15 cellular contexts compared by ENCODE assay signal in the genomic region with DNA sequence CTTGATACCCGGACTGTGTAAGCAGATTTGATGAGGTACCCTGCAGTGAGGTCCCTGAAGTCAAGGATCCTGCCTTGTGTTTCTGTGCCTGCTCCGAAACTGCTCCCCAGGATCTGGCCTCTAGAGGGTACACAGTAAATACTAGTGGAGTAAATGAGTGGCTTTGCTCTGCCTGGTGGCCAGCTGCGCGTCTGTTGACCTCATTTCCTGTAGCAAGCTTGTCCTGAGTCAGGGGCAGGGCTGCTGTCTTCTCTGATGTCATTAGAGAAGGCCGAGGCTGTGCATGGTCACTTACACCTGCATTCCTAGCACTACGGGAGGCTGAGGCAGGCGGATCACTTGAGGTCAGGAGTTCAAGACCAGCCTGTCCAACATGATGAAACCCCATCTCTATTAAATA.
DNase-seq lines count a peak whose midpoint lies in the region; ATAC-seq and TF ChIP-seq lines count a peak whose summit lies in the region.
"Had no signal": no experiment of that assay in that cellular context is flagged by ENCODE, and none has a peak within 500 bp of the region (broad histone marks: within the 10 kb centered on the region; RNA-seq: fewer than 3 reads in every experiment).

No MANE protein-coding gene starts in this region.

- no peak overlapping the region for H2AK5ac ChIP-seq in H9 (ENCODE audit: insufficient read length, low read length)

- H3K79me2 ChIP-seq in H9 (ENCODE audit: insufficient read depth, low read length), result no peaks in the 10 kb centered on the region

- no peak overlapping the region for H3K9ac ChIP-seq in H9 (ENCODE audit: extremely low read depth, insufficient read length, low read length)

- H3K27ac ChIP-seq in AG04450 (ENCODE audit: low read depth, low read length) (no peak overlapping the region), H9 (ENCODE audit: insufficient read length, low read depth, low read length) (no peak overlapping the region), SJCRH30 (no peak overlapping the region)
- H3K27ac ChIP-seq: prostate gland had no signal

- H3K36me3 Mint-ChIP-seq in H9 (ENCODE audit: insufficient read depth in 1 of 3, low read depth in 3 of 3) (no peaks in the 10 kb centered on the region), progenitor cell of endocrine pancreas (ENCODE audit: insufficient read depth) (no peaks in the 10 kb centered on the region)
- H3K36me3 Mint-ChIP-seq in activated T-helper 17 cell treated with anti-CD3 and anti-CD28 coated beads, Interleukin-2, amount 50 U/mL, for 72 hours (ENCODE audit: low read depth), result no peaks in the 10 kb centered on the region
- H3K36me3 Mint-ChIP-seq: stimulated activated naive B cell treated with anti-CD40 and anti-IgM and Interleukin-4, amounts not matched to agents 10 μg/mL and 1 μg/mL and 100 μg/mL, for 72 hours had no signal

- H3K27me3 Mint-ChIP-seq in H9 (ENCODE audit: low read depth) (peaks cover 1% of the 10 kb centered on the region; the same call in 1 of the 2 replicates), progenitor cell of endocrine pancreas (no peaks in the 10 kb centered on the region)
- H3K27me3 Mint-ChIP-seq in activated T-helper 17 cell treated with anti-CD3 and anti-CD28 coated beads, Interleukin-2, amount 50 U/mL, for 72 hours, result no peaks in the 10 kb centered on the region

- no peak overlapping the region for H3K23ac ChIP-seq in H9 (ENCODE audit: insufficient read length, low read depth, low read length)

- WGBS in H9 (ENCODE audit: extremely low coverage, insufficient read length, low lambda C conversion rate), result no CpG with 5 or more reads among the region's 7 CpGs

- no peaks in the 10 kb centered on the region for H4K20me1 ChIP-seq in H9 (ENCODE audit: control insufficient read depth, insufficient read depth, insufficient read length)

- no peaks in the 10 kb centered on the region for H3K9me3 ChIP-seq in AG04450 (ENCODE audit: control insufficient read depth, insufficient read depth, low read length)
- no peaks in the 10 kb centered on the region for H3K9me3 ChIP-seq in H9 (ENCODE audit: control insufficient read depth, low read depth, low read length)
- no peaks in the 10 kb centered on the region for H3K9me3 ChIP-seq in SJCRH30 (replicated peaks)
- H3K9me3 ChIP-seq: prostate gland had no signal

- no peak overlapping the region for H3K18ac ChIP-seq in H9 (ENCODE audit: insufficient read length, low read depth, low read length)

- no peak overlapping the region for H3T11ph ChIP-seq in H9 (ENCODE audit: low read length)

- no peaks in the 10 kb centered on the region for H3K79me1 ChIP-seq in H9 (ENCODE audit: insufficient read depth, low read depth, low read length, poor library complexity, severe bottlenecking)

- H3K36me3 ChIP-seq in SJCRH30, result no peaks in the 10 kb centered on the region
- H3K36me3 ChIP-seq: prostate gland had no signal

- TF ChIP-seq CTCF in AG04450 (IDR thresholded peaks at IDR 0.05; ENCODE audit: low read depth, low read length) (peak; percentile 23; the same call in 1 of the 2 replicates), H9 (conservative IDR thresholded peaks at IDR 0.05) (no peak; the same call in 2 of the 3 replicates), progenitor cell of endocrine pancreas (IDR thresholded peaks at IDR 0.05; ENCODE audit: unreplicated experiment) (no peak)

- ATAC-seq in activated T-helper 17 cell treated with anti-CD3 and anti-CD28 coated beads, Interleukin-2, amount 50 U/mL, for 72 hours (replicated peaks), result no peak
- ATAC-seq: stimulated activated naive B cell treated with anti-CD40 and anti-IgM and Interleukin-4, amounts not matched to agents 10 μg/mL and 1 μg/mL and 100 μg/mL, for 72 hours had no signal

- H2BK20ac ChIP-seq in H9 (ENCODE audit: low read depth, low read length, poor library complexity, severe bottlenecking), result no peak overlapping the region

- H3K4me1 Mint-ChIP-seq in H9, result peaks cover 0 to 6% of the 10 kb centered on the region in 2 experiments; a peak in 1 of 4 replicates
- no peaks in the 10 kb centered on the region for H3K4me1 Mint-ChIP-seq in activated T-helper 17 cell treated with anti-CD3 and anti-CD28 coated beads, Interleukin-2, amount 50 U/mL, for 72 hours
- peaks cover 6% of the 10 kb centered on the region for H3K4me1 Mint-ChIP-seq in progenitor cell of endocrine pancreas (ENCODE audit: low read depth)
- H3K4me1 Mint-ChIP-seq: stimulated activated naive B cell treated with anti-CD40 and anti-IgM and Interleukin-4, amounts not matched to agents 10 μg/mL and 1 μg/mL and 100 μg/mL, for 72 hours had no signal

- no peak overlapping the region for H2BK120ac ChIP-seq in H9 (ENCODE audit: low read depth, low read length, poor library complexity, severe bottlenecking)

- no peak overlapping the region for H3K14ac ChIP-seq in H9 (ENCODE audit: insufficient read depth, low read length)

- DNase-seq in AG04450 (ENCODE audit: low read depth, low spot score), result no peak
- DNase-seq in H9, result peak; percentile 37
- peak; percentile 64 to 68 for DNase-seq in SJCRH30
- peak; percentile 25 for DNase-seq in hepatic stellate cell (ENCODE audit: low spot score)
- no peak for DNase-seq in mesenteric fat pad (ENCODE audit: low spot score)
- DNase-seq in stimulated activated naive CD4-positive, alpha-beta T cell (lab: John Stamatoyannopoulos, UW), result no peak
- DNase-seq in progenitor cell of endocrine pancreas (ENCODE audit: low spot score, unreplicated experiment), result no peak
- DNase-seq: DMS79 treated with DMSO at 0.1 percent for 48 hours; KG1; NCI-H2029; stimulated activated CD4-positive, alpha-beta T cell treated with anti-CD3 and anti-CD28 coated beads, Interleukin-4, amount 100 ng/mL, for 1 hour; stimulated activated naive B cell treated with anti-CD40 and anti-IgM and Interleukin-4, amounts not matched to agents 10 μg/mL and 1 μg/mL and 100 μg/mL, for 72 hours; SW 1271 had no signal

- H3K23me2 ChIP-seq in H9 (ENCODE audit: insufficient read length, low read depth, low read length, poor library complexity, severe bottlenecking), result no peaks in the 10 kb centered on the region

- H4K8ac ChIP-seq in H9 (replicated peaks; ENCODE audit: insufficient read length, low read depth, low read length), result no peak overlapping the region

- no peak overlapping the region for H3K4me3 ChIP-seq in AG04450 (ENCODE audit: low read depth, low read length)
- no peak overlapping the region for H3K4me3 ChIP-seq in SJCRH30
- H3K4me3 ChIP-seq: prostate gland had no signal

- H3K4me3 Mint-ChIP-seq in H9 (no peak overlapping the region), progenitor cell of endocrine pancreas (ENCODE audit: low read depth) (no peak overlapping the region)
- H3K4me3 Mint-ChIP-seq in activated T-helper 17 cell treated with anti-CD3 and anti-CD28 coated beads, Interleukin-2, amount 50 U/mL, for 72 hours, result no peak overlapping the region
- H3K4me3 Mint-ChIP-seq: stimulated activated naive B cell treated with anti-CD40 and anti-IgM and Interleukin-4, amounts not matched to agents 10 μg/mL and 1 μg/mL and 100 μg/mL, for 72 hours had no signal

- POLR2A ChIA-PET in AG04450 (lab: Yijun Ruan, JAX), result interaction anchor here (0.5 kb wide), 1 partner anchor 169 kb away, joined by 7 read pairs; no protein-coding TSS in a partner anchor

- no peaks in the 10 kb centered on the region for H3K4me1 ChIP-seq in H9 (ENCODE audit: insufficient read depth, low read length)
- peaks cover 4% of the 10 kb centered on the region for H3K4me1 ChIP-seq in SJCRH30
- H3K4me1 ChIP-seq: prostate gland had no signal

- H2BK5ac ChIP-seq in H9 (ENCODE audit: insufficient read length, low read length), result no peak overlapping the region

- no peak overlapping the region for H3K56ac ChIP-seq in H9 (ENCODE audit: insufficient read length, low read depth, low read length)

- H3K27me3 ChIP-seq in AG04450 (ENCODE audit: control insufficient read depth, insufficient read depth, low read length), result no peaks in the 10 kb centered on the region
- H3K27me3 ChIP-seq in H9 (ENCODE audit: insufficient read depth, low read length), result no peaks in the 10 kb centered on the region
- no peaks in the 10 kb centered on the region for H3K27me3 ChIP-seq in SJCRH30

- H2BK15ac ChIP-seq in H9 (ENCODE audit: low read depth, low read length), result no peak overlapping the region

- H4K91ac ChIP-seq in H9 (ENCODE audit: insufficient read length, low read depth, low read length), result no peak overlapping the region

- CTCF ChIA-PET in AG04450 (lab: Charles Lee), result no interaction called here

- H3K9me3 Mint-ChIP-seq in H9 (no peaks in the 10 kb centered on the region), progenitor cell of endocrine pancreas (ENCODE audit: low read depth) (no peaks in the 10 kb centered on the region)
- H3K9me3 Mint-ChIP-seq in activated T-helper 17 cell treated with anti-CD3 and anti-CD28 coated beads, Interleukin-2, amount 50 U/mL, for 72 hours, result no peaks in the 10 kb centered on the region
- H3K9me3 Mint-ChIP-seq: stimulated activated naive B cell treated with anti-CD40 and anti-IgM and Interleukin-4, amounts not matched to agents 10 μg/mL and 1 μg/mL and 100 μg/mL, for 72 hours had no signal

- H4K5ac ChIP-seq in H9 (ENCODE audit: insufficient read length, low read depth, low read length), result no peak overlapping the region

- H3K4me2 ChIP-seq in H9 (ENCODE audit: insufficient read depth, insufficient read length, low read length), result no peak overlapping the region

- H3K4ac ChIP-seq in H9 (ENCODE audit: low read depth, low read length), result no peak overlapping the region

- no peak overlapping the region for H3K27ac Mint-ChIP-seq in H9
- no peak overlapping the region for H3K27ac Mint-ChIP-seq in activated T-helper 17 cell treated with anti-CD3 and anti-CD28 coated beads, Interleukin-2, amount 50 U/mL, for 72 hours
- no peak overlapping the region for H3K27ac Mint-ChIP-seq in progenitor cell of endocrine pancreas
- H3K27ac Mint-ChIP-seq: stimulated activated naive B cell treated with anti-CD40 and anti-IgM and Interleukin-4, amounts not matched to agents 10 μg/mL and 1 μg/mL and 100 μg/mL, for 72 hours had no signal

- no peak overlapping the region for H2AFZ ChIP-seq in H9 (ENCODE audit: low read length)

- H2BK12ac ChIP-seq in H9 (ENCODE audit: insufficient read length, low read depth, low read length), result no peak overlapping the region

Comparison
In these comparisons a context has a peak if more than half of its experiments do, and no peak if none do; other contexts are left out.
1. DNase-seq: peak in H9 (single experiment), SJCRH30 (2 of 2) and hepatic stellate cell (single experiment); none in AG04450 (single experiment), mesenteric fat pad (single experiment), stimulated activated naive CD4-positive, alpha-beta T cell (0 of 6) and progenitor cell of endocrine pancreas (single experiment).